19 cellular contexts compared by ENCODE assay signal in genomic region chr4:1952719-1953118, GRCh38. TPM values are rescaled to one million over a fixed set of nuclear protein-coding genes. Genes with fewer than 3 reads are reported as not detected.
DNase-seq lines count a peak whose midpoint lies in the region; ATAC-seq, FAIRE-seq and TF ChIP-seq lines count a peak whose summit lies in the region.
"Had no signal": no experiment of that assay in that cellular context is flagged by ENCODE, and none has a peak within 500 bp of the region (broad histone marks: within the 10 kb centered on the region; RNA-seq: fewer than 3 reads in every experiment).

No MANE protein-coding gene starts in this region.

- no peak for ATAC-seq in heart left ventricle
- no peak for ATAC-seq in stimulated activated effector memory CD8-positive, alpha-beta T cell treated with anti-CD3 and anti-CD28 coated beads, Interleukin-12 subunit alpha, Interleukin-12 subunit beta, amount 100 ng/mL, for 72 hours
- ATAC-seq: K562, Panc1 had no signal

- H3K4me1 ChIP-seq in cardiac muscle cell (ENCODE audit: low read depth) (no peaks in the 10 kb centered on the region), heart left ventricle (no peaks in the 10 kb centered on the region), kidney (ENCODE audit: control insufficient read depth in 1 of 2, insufficient read depth in 1 of 2, low read depth in 1 of 2, low read length in 2 of 2) (no peaks in the 10 kb centered on the region)

- WGBS in heart left ventricle, 4 donors = 81 to 100% (median 86%) methylated on average over 2 to 5 of the region's 5 CpGs

- H3K36me3 Mint-ChIP-seq in stimulated activated effector memory CD8-positive, alpha-beta T cell treated with anti-CD3 and anti-CD28 coated beads, Interleukin-12 subunit alpha, Interleukin-12 subunit beta, amount 100 ng/mL, for 72 hours = peaks cover 95% of the 10 kb centered on the region

- H3K27me3 ChIP-seq in cardiac muscle cell (no peaks in the 10 kb centered on the region), heart left ventricle (no peaks in the 10 kb centered on the region)

- H3K9me3 Mint-ChIP-seq in stimulated activated effector memory CD8-positive, alpha-beta T cell treated with anti-CD3 and anti-CD28 coated beads, Interleukin-12 subunit alpha, Interleukin-12 subunit beta, amount 100 ng/mL, for 72 hours = no peaks in the 10 kb centered on the region

- H3K4me1 Mint-ChIP-seq in stimulated activated effector memory CD8-positive, alpha-beta T cell treated with anti-CD3 and anti-CD28 coated beads, Interleukin-12 subunit alpha, Interleukin-12 subunit beta, amount 100 ng/mL, for 72 hours = peaks cover 7% of the 10 kb centered on the region

- intact Hi-C loops in heart left ventricle (cut with DNase I) (no loop called here), kidney (cut with DNase I) (no loop called here)

- H3K9me3 ChIP-seq in cardiac muscle cell (ENCODE audit: low read depth) (no peaks in the 10 kb centered on the region), heart left ventricle (no peaks in the 10 kb centered on the region), SK-N-MC (ENCODE audit: low read depth, low read length) (no peaks in the 10 kb centered on the region), kidney (ENCODE audit: control insufficient read depth in 1 of 2, low read length in 2 of 2) (no peaks in the 10 kb centered on the region)

- H3K4me3 ChIP-seq in cardiac muscle cell (no peak overlapping the region), heart left ventricle (no peak overlapping the region), SK-N-MC (no peak overlapping the region), kidney (ENCODE audit: low read length in 2 of 2) (no peak overlapping the region)
- H3K4me3 ChIP-seq: K562 had no signal

- no peak for TF ChIP-seq POLR2A in heart left ventricle (IDR thresholded peaks at IDR 0.05)

- H3K36me3 ChIP-seq in cardiac muscle cell = peaks cover 24% of the 10 kb centered on the region
- H3K36me3 ChIP-seq in heart left ventricle = peaks cover 0 to 74% (median 47%) of the 10 kb centered on the region in 9 donors
- H3K36me3 ChIP-seq in SK-N-MC (ENCODE audit: insufficient read depth, low read length) = peaks cover 63% of the 10 kb centered on the region
- peaks cover 0 to 5% of the 10 kb centered on the region in 2 donors for H3K36me3 ChIP-seq in kidney (ENCODE audit: control insufficient read depth in 1 of 2, insufficient read depth in 2 of 2, low read length in 2 of 2)

- FAIRE-seq in kidney (lab: Jason Lieb, UNC) = no peak
- FAIRE-seq: GM12892, GM19239, K562 had no signal

- DNase-seq in cardiac muscle cell (ENCODE audit: low read depth in 1 of 2, low spot score in 1 of 2) = no peak
- no peak for DNase-seq in heart left ventricle
- DNase-seq in SK-N-MC (ENCODE audit: low read depth, low spot score) = no peak
- peak; percentile 5 for DNase-seq in kidney
- no peak for DNase-seq in stimulated activated effector memory CD8-positive, alpha-beta T cell treated with anti-CD3 and anti-CD28 coated beads, Interleukin-12 subunit alpha, Interleukin-12 subunit beta, amount 100 ng/mL, for 72 hours (ENCODE audit: low spot score in 2 of 2)
- no peak for DNase-seq in NCI-H524 (lab: John Stamatoyannopoulos, UW)
- DNase-seq in SKM-1 treated with dmso at 0.1 percent for 144 hours (lab: John Stamatoyannopoulos, UW; ENCODE audit: unreplicated experiment) = no peak
- DNase-seq: Calu3, DMS79 treated with DMSO at 0.1 percent for 48 hours, GF-D8, Kasumi-1, NCI-H2029, NCI-H2227 treated with DMSO at 0.1 percent for 48 hours, NCI-H69, SHP77 treated with DMSO at 0.1 percent for 48 hours had no signal

- TF ChIP-seq CTCF in cardiac muscle cell (IDR thresholded peaks at IDR 0.05; ENCODE audit: low read depth, low read length) (no peak), heart left ventricle (IDR thresholded peaks at IDR 0.05) (no peak), kidney (IDR thresholded peaks at IDR 0.05; ENCODE audit: borderline replicate concordance, extremely low read depth, insufficient read depth) (no peak)

- H3K27ac Mint-ChIP-seq in stimulated activated effector memory CD8-positive, alpha-beta T cell treated with anti-CD3 and anti-CD28 coated beads, Interleukin-12 subunit alpha, Interleukin-12 subunit beta, amount 100 ng/mL, for 72 hours = peak overlapping the region; percentile 43

- H3K9ac ChIP-seq in SK-N-MC (ENCODE audit: insufficient read length) = no peak overlapping the region
- no peak overlapping the region for H3K9ac ChIP-seq in kidney (ENCODE audit: low read length in 2 of 2)

- no peak overlapping the region for H3K4me3 Mint-ChIP-seq in stimulated activated effector memory CD8-positive, alpha-beta T cell treated with anti-CD3 and anti-CD28 coated beads, Interleukin-12 subunit alpha, Interleukin-12 subunit beta, amount 100 ng/mL, for 72 hours

- H3K27ac ChIP-seq in cardiac muscle cell (peak overlapping the region; percentile 2), heart left ventricle (no peak overlapping the region), SK-N-MC (peak overlapping the region; percentile 25; the same call in 1 of the 2 replicates), kidney (ENCODE audit: low read depth in 2 of 2, low read length in 2 of 2) (no peak overlapping the region)

RNA-seq across cellular contexts. Expression of gene NELFA, which starts 56.1 kb away (rescaled TPM):
- total RNA-seq in cardiac muscle cell (45.9 and 71.4 TPM in 2 replicates), heart left ventricle (10 to 100 TPM in 5 of 9 donors, 1 to 10 TPM in 4; 8.1 to 14.9 (median 10.3) TPM), kidney (39.1 TPM)
- polyA plus RNA-seq in cardiac muscle cell (54.4 and 69.0 TPM in 2 replicates), heart left ventricle (10 to 100 TPM; 10.4 to 12.8 TPM), kidney (ENCODE audit: insufficient read depth, low read depth, low replicate concordance) (17.8 TPM)

Comparison
In these comparisons a context has a peak if more than half of its experiments do, and no peak if none do; other contexts are left out.
1. H3K27ac ChIP-seq: peak in cardiac muscle cell (single experiment) and SK-N-MC (single experiment); none in heart left ventricle (0 of 12) and kidney (0 of 2).